2 cellular contexts compared by ENCODE assay signal in genomic region chr6:43204271-43205105, GRCh38.
TF ChIP-seq lines count a peak whose summit lies in the region.

No MANE protein-coding gene starts in this region.

TF ChIP-seq in GM23338, 12 proteins besides CTCF, POLR2A, EP300 and RAD21:
- no peak for TF ChIP-seq CREB1 (CRISPR knock-in tag; IDR thresholded peaks at IDR 0.05; ENCODE audit: low read depth)

TF ChIP-seq in K562, 482 proteins besides CTCF, POLR2A, EP300 and RAD21:
- TF ChIP-seq ARID2 (IDR thresholded peaks at IDR 0.05), result no peak
- no peak for TF ChIP-seq TEAD4 (IDR thresholded peaks at IDR 0.05; ENCODE audit: low read length)
- no peak for TF ChIP-seq TEAD4 (CRISPR knock-in tag; IDR thresholded peaks at IDR 0.05; ENCODE audit: borderline replicate concordance)
- no peak for TF ChIP-seq LEF1 (IDR thresholded peaks at IDR 0.05)
- no peak for TF ChIP-seq OTX1 (CRISPR knock-in tag; IDR thresholded peaks at IDR 0.05)
- no peak for TF ChIP-seq ZNF444 (CRISPR knock-in tag; IDR thresholded peaks at IDR 0.05)
- TF ChIP-seq CBFA2T2 (conservative IDR thresholded peaks at IDR 0.05), result no peak
- no peak for TF ChIP-seq TAF15 (IDR thresholded peaks at IDR 0.05; ENCODE audit: low read depth, low read length)
- no peak for TF ChIP-seq RBM39 (optimal IDR thresholded peaks at IDR 0.05; ENCODE audit: low read depth, low read length)
- no peak for TF ChIP-seq HDAC1 (IDR thresholded peaks at IDR 0.05)
- TF ChIP-seq CLOCK (CRISPR knock-in tag; IDR thresholded peaks at IDR 0.05; ENCODE audit: borderline replicate concordance), result no peak
- no peak for TF ChIP-seq ZNF175 (CRISPR knock-in tag; IDR thresholded peaks at IDR 0.05; ENCODE audit: low read depth)
- TF ChIP-seq POLR2H (tag; IDR thresholded peaks at IDR 0.05; ENCODE audit: low read depth), result no peak
- TF ChIP-seq TBL1XR1 (IDR thresholded peaks at IDR 0.05; ENCODE audit: low read length in 2 of 2), result no peak
- no peak for TF ChIP-seq ZNF507 (tag; conservative IDR thresholded peaks at IDR 0.05)
- TF ChIP-seq THAP7 (CRISPR knock-in tag; IDR thresholded peaks at IDR 0.05), result no peak
